ENCODE assay signal across 15 cellular contexts in genomic region chr12:57244306-57244696, GRCh38. TPM values are rescaled to one million over a fixed set of nuclear protein-coding genes. Genes with fewer than 3 reads are reported as not detected.
DNase-seq lines count a peak whose midpoint lies in the region; ATAC-seq and TF ChIP-seq lines count a peak whose summit lies in the region.
"Had no signal": no experiment of that assay in that cellular context is flagged by ENCODE, and none has a peak within 500 bp of the region (broad histone marks: within the 10 kb centered on the region; RNA-seq: fewer than 3 reads in every experiment).

No MANE protein-coding gene starts in this region.

- H3K9me2 ChIP-seq in HCT116 (ENCODE audit: insufficient read depth): no peaks in the 10 kb centered on the region

- TF ChIP-seq EP300 in ovary (IDR thresholded peaks at IDR 0.05): no peak

- no peaks in the 10 kb centered on the region for H3K79me2 ChIP-seq in HCT116 (ENCODE audit: insufficient read depth, low read length)

- RAD21 ChIA-PET in HCT116 (lab: Charles Lee; ENCODE audit: low non-redundant PET in 1 of 2, low total read pairs in 2 of 2, uncharacterized antibody in 2 of 2, unreplicated experiment in 2 of 2): interaction anchor here in 1 of 2 experiments (1.5 kb wide), 1 partner anchor 30 kb away, joined by 3 read pairs; no protein-coding TSS in a partner anchor

- intact Hi-C loops in Caco-2 (cut with micrococcal nuclease; ENCODE audit: unreplicated experiment) (no loop called here), HCT116 (cut with micrococcal nuclease) (loop anchor here (10.0 kb wide), 1 partner anchor 120 kb away; the partner anchor contains the start of gene LRP1), ovary (cut with DNase I) (no loop called here)

- peak overlapping the region; percentile 95 for H3K4me2 ChIP-seq in HCT116 (ENCODE audit: low read length)

- no TSS peak for BruUV-seq in Caco-2 (replicated peaks; lab: Mats Ljungman, UMichigan)
- BruUV-seq in HCT116 (replicated peaks; lab: Mats Ljungman, UMichigan): no TSS peak

- POLR2A ChIA-PET in Caco-2 (lab: Charles Lee) (no interaction called here), HCT116 (lab: Charles Lee) (no interaction called here)
- POLR2A ChIA-PET in activated CD8-positive, alpha-beta T cell treated with anti-CD3 and anti-CD28 coated beads, Interleukin-2, amount 10 ng/mL, durations not matched to agents 7 days and 5 days (lab: Charles Lee): interaction anchor here (0.7 kb wide), 1 partner anchor 12 kb away, joined by 3 read pairs; no protein-coding TSS in a partner anchor

- H3K36me3 Mint-ChIP-seq in Caco-2 (ENCODE audit: insufficient read depth, unreplicated experiment) (peaks cover 23% of the 10 kb centered on the region), nephron (ENCODE audit: low read depth) (peaks cover 3% of the 10 kb centered on the region)
- peaks cover 2% of the 10 kb centered on the region for H3K36me3 Mint-ChIP-seq in activated CD8-positive, alpha-beta T cell treated with anti-CD3 and anti-CD28 coated beads, Interleukin-2, amount 10 ng/mL, durations not matched to agents 7 days and 5 days (ENCODE audit: low read depth)

- H3K4me3 ChIP-seq in Caco-2 (ENCODE audit: low read depth, low read length): no peak overlapping the region
- H3K4me3 ChIP-seq in HCT116 (replicated peaks in 1 of 2; ENCODE audit: low read depth in 1 of 2, low read length in 2 of 2): no peak overlapping the region; a peak in 1 of 4 replicates
- no peak overlapping the region for H3K4me3 ChIP-seq in ovary

- H3K4me1 Mint-ChIP-seq in Caco-2 (ENCODE audit: low read depth, unreplicated experiment) (peaks cover 24% of the 10 kb centered on the region), nephron (peaks cover 68% of the 10 kb centered on the region)
- peaks cover 56% of the 10 kb centered on the region for H3K4me1 Mint-ChIP-seq in activated CD8-positive, alpha-beta T cell treated with anti-CD3 and anti-CD28 coated beads, Interleukin-2, amount 10 ng/mL, durations not matched to agents 7 days and 5 days (ENCODE audit: low read depth)

- H3K9me3 Mint-ChIP-seq in Caco-2 (ENCODE audit: unreplicated experiment): no peaks in the 10 kb centered on the region
- H3K9me3 Mint-ChIP-seq in activated CD8-positive, alpha-beta T cell treated with anti-CD3 and anti-CD28 coated beads, Interleukin-2, amount 10 ng/mL, durations not matched to agents 7 days and 5 days (ENCODE audit: insufficient read depth): no peaks in the 10 kb centered on the region
- H3K9me3 Mint-ChIP-seq in nephron: no peaks in the 10 kb centered on the region

- TF ChIP-seq POLR2A in HCT116 (IDR thresholded peaks at IDR 0.05; ENCODE audit: borderline replicate concordance, extremely low read depth, insufficient read depth, insufficient read length) (no peak), ovary (IDR thresholded peaks at IDR 0.05) (no peak)

- H4K20me1 ChIP-seq in HCT116 (ENCODE audit: insufficient read depth): no peaks in the 10 kb centered on the region

- H3K27me3 ChIP-seq in Caco-2 (replicated peaks; ENCODE audit: control insufficient read depth, insufficient read depth, low read length) (peaks cover 9% of the 10 kb centered on the region), HCT116 (ENCODE audit: insufficient read depth, low read length) (peaks cover 4% of the 10 kb centered on the region; the same call in 1 of the 2 replicates), ovary (peaks cover 2% of the 10 kb centered on the region)

- ATAC-seq in HCT116: no peak
- no peak for ATAC-seq in activated CD8-positive, alpha-beta T cell treated with anti-CD3 and anti-CD28 coated beads, Interleukin-2, amount 10 ng/mL, durations not matched to agents 7 days and 5 days
- ATAC-seq: SK-N-SH treated with all-trans-retinoic acid at 6 μM for 48 hours had no signal

- H3K9me3 ChIP-seq in Caco-2 (no peaks in the 10 kb centered on the region), HCT116 (ENCODE audit: control insufficient read depth in 1 of 2, insufficient read depth in 1 of 2, low read depth in 1 of 2, low read length in 2 of 2) (no peaks in the 10 kb centered on the region), ovary (no peaks in the 10 kb centered on the region)
- H3K9me3 ChIP-seq: adrenal gland, spleen, upper lobe of left lung had no signal

- H3K27me3 Mint-ChIP-seq in Caco-2 (ENCODE audit: insufficient read depth, unreplicated experiment) (peaks cover 9% of the 10 kb centered on the region), nephron (ENCODE audit: low read depth) (peaks cover 59% of the 10 kb centered on the region)
- peaks cover 24% of the 10 kb centered on the region for H3K27me3 Mint-ChIP-seq in activated CD8-positive, alpha-beta T cell treated with anti-CD3 and anti-CD28 coated beads, Interleukin-2, amount 10 ng/mL, durations not matched to agents 7 days and 5 days (ENCODE audit: low read depth)

- peak overlapping the region; percentile 50 for H3K27ac Mint-ChIP-seq in Caco-2 (ENCODE audit: unreplicated experiment)
- peak overlapping the region; percentile 12 for H3K27ac Mint-ChIP-seq in activated CD8-positive, alpha-beta T cell treated with anti-CD3 and anti-CD28 coated beads, Interleukin-2, amount 10 ng/mL, durations not matched to agents 7 days and 5 days
- peak overlapping the region in 1 of 3 experiments; percentile 48 for H3K27ac Mint-ChIP-seq in nephron

- TF ChIP-seq CTCF in Caco-2 (IDR thresholded peaks at IDR 0.05; ENCODE audit: insufficient read depth in 1 of 2, low read depth in 1 of 2, low read length in 1 of 2, severe bottlenecking in 1 of 2, unreplicated experiment in 1 of 2): no peak
- no peak for TF ChIP-seq CTCF in HCT116 (IDR thresholded peaks at IDR 0.05 in 2 of 3, conservative IDR thresholded peaks at IDR 0.05 in 1 of 3; ENCODE audit: borderline replicate concordance in 1 of 3, insufficient read depth in 1 of 3, low read depth in 2 of 3, low read length in 2 of 3)
- no peak for TF ChIP-seq CTCF in nephron (IDR thresholded peaks at IDR 0.05; ENCODE audit: unreplicated experiment in 3 of 3)
- no peak for TF ChIP-seq CTCF in ovary (IDR thresholded peaks at IDR 0.05)

- H3K4me3 Mint-ChIP-seq in Caco-2 (ENCODE audit: unreplicated experiment) (peak overlapping the region; percentile 74), nephron (peak overlapping the region; percentile 79 to 80 (median 79))
- no peak overlapping the region for H3K4me3 Mint-ChIP-seq in activated CD8-positive, alpha-beta T cell treated with anti-CD3 and anti-CD28 coated beads, Interleukin-2, amount 10 ng/mL, durations not matched to agents 7 days and 5 days

- CTCF ChIA-PET in Caco-2 (lab: Charles Lee) (interaction anchor here (6.4 kb wide), 1 partner anchor 31 kb away, joined by 80 read pairs; no protein-coding TSS in a partner anchor), HCT116 (lab: Charles Lee) (interaction anchor here (1.6 to 4.6 kb wide), 3 partner anchors 14 to 30 kb away, joined by 6 to 103 read pairs (median 64); partner anchors contain the start of gene SHMT2)
- CTCF ChIA-PET in activated CD8-positive, alpha-beta T cell treated with anti-CD3 and anti-CD28 coated beads, Interleukin-2, amount 10 ng/mL, durations not matched to agents 7 days and 5 days (lab: Charles Lee): interaction anchor here (0.9 to 12.3 kb wide), 17 partner anchors 8 to 214 kb away, joined by 3 to 389 read pairs (median 15); partner anchors contain the start of genes GLI1, NXPH4, SHMT2 and STAC3

- no peak overlapping the region for H2AFZ ChIP-seq in HCT116 (ENCODE audit: low read depth, low read length, poor library complexity, severe bottlenecking)

- H3K4me1 ChIP-seq in Caco-2 (peaks cover 17% of the 10 kb centered on the region), HCT116 (ENCODE audit: control insufficient read depth in 1 of 2, insufficient read depth in 2 of 2, low read length in 2 of 2) (peaks cover 41 to 59% of the 10 kb centered on the region in 2 experiments), ovary (ENCODE audit: insufficient read depth) (peaks cover 12% of the 10 kb centered on the region)

- peak overlapping the region; percentile 40 for H3K27ac ChIP-seq in HCT116 (ENCODE audit: low read depth, low read length)
- no peak overlapping the region for H3K27ac ChIP-seq in ovary
- H3K27ac ChIP-seq: adrenal gland, spleen, upper lobe of left lung had no signal

- H3K9ac ChIP-seq in HCT116 (ENCODE audit: low read length): no peak overlapping the region

- TF ChIP-seq RAD21 in HCT116 (IDR thresholded peaks at IDR 0.05; ENCODE audit: low read depth): no peak

- 45 to 61% (median 50%) methylated on average over 6 of the region's 6 CpGs for WGBS in ovary, 3 donors

- H3K36me3 ChIP-seq in Caco-2 (ENCODE audit: control insufficient read depth, insufficient read depth, low read length) (no peaks in the 10 kb centered on the region), HCT116 (ENCODE audit: control insufficient read depth in 1 of 2, insufficient read depth in 2 of 2, low read length in 2 of 2) (no peaks in the 10 kb centered on the region), ovary (no peaks in the 10 kb centered on the region)
- H3K36me3 ChIP-seq: adrenal gland, upper lobe of left lung had no signal

- DNase-seq in Caco-2 (peak in 1 of 2 experiments; percentile 27), HCT116 (ENCODE audit: low read depth, low spot score) (no peak), NCI-H1105 (lab: John Stamatoyannopoulos, UW) (no peak), ovary (no peak), epidermal melanocyte (ENCODE audit: insufficient read length, low spot score) (no peak), SIG-M5 (lab: John Stamatoyannopoulos, UW) (no peak)
- no peak for DNase-seq in activated CD8-positive, alpha-beta T cell treated with anti-CD3 and anti-CD28 coated beads, Interleukin-2, amount 10 ng/mL, durations not matched to agents 7 days and 5 days

TF ChIP-seq in HCT116, 20 proteins besides CTCF, POLR2A, EP300 and RAD21 (continues in another document):
- TF ChIP-seq JUND (IDR thresholded peaks at IDR 0.05): no peak
- no peak for TF ChIP-seq CEBPB (IDR thresholded peaks at IDR 0.05; ENCODE audit: low read depth)
- TF ChIP-seq EZH2 (IDR thresholded peaks at IDR 0.05): no peak

RNA-seq across cellular contexts. Expression of gene STAC3, which starts 6.7 kb away (rescaled TPM):
- 0.70 and 1.3 TPM in 2 replicates for total RNA-seq in Caco-2 (2022)
- total RNA-seq in HCT116 (2021; ENCODE audit: unreplicated experiment): 2.5 TPM
- 1.3 and 2.4 TPM in 2 replicates for polyA plus RNA-seq in HCT116 (2012)
- 1 to 10 TPM; 7.5 to 9.9 TPM for total RNA-seq in activated CD8-positive, alpha-beta T cell treated with anti-CD3 and anti-CD28 coated beads, Interleukin-2, amount 10 ng/mL, durations not matched to agents 7 days and 5 days
- total RNA-seq in ovary: 1 to 10 TPM in 6 of 7 donors, under 1 TPM in 1; 0.66 to 2.3 (median 1.8) TPM
- 1 to 10 TPM in 1 of 2 donors, under 1 TPM in 1; 0.77 to 2.9 TPM for polyA plus RNA-seq in ovary

RNA-seq across cellular contexts. Expression of gene SHMT2, which starts 14.8 kb away (rescaled TPM):
- 387 and 466 TPM in 2 replicates for total RNA-seq in Caco-2 (2022)
- total RNA-seq in HCT116 (2021; ENCODE audit: unreplicated experiment): 280 TPM
- 319 and 327 TPM in 2 replicates for polyA plus RNA-seq in HCT116 (2012)
- 100 to 1,000 TPM; 194 to 208 TPM for total RNA-seq in activated CD8-positive, alpha-beta T cell treated with anti-CD3 and anti-CD28 coated beads, Interleukin-2, amount 10 ng/mL, durations not matched to agents 7 days and 5 days
- 100 to 1,000 TPM in 1 of 7 donors, 10 to 100 TPM in 6; 32.3 to 185 (median 46.6) TPM for total RNA-seq in ovary
- polyA plus RNA-seq in ovary: 10 to 100 TPM; 23.0 to 34.7 TPM

RNA-seq across cellular contexts. Expression of gene NXPH4, which starts 27.7 kb away (rescaled TPM):
- 10.0 and 10.6 TPM in 2 replicates for total RNA-seq in Caco-2 (2022)
- 20.0 TPM for total RNA-seq in HCT116 (2021; ENCODE audit: unreplicated experiment)
- 13.6 and 16.2 TPM in 2 replicates for polyA plus RNA-seq in HCT116 (2012)
- total RNA-seq in activated CD8-positive, alpha-beta T cell treated with anti-CD3 and anti-CD28 coated beads, Interleukin-2, amount 10 ng/mL, durations not matched to agents 7 days and 5 days: under 1 TPM; 0.39 to 0.40 TPM
- under 1 TPM in 1 of 7 donors, not detected in 6; 0.20 TPM for total RNA-seq in ovary
- under 1 TPM in 1 of 2 donors, not detected in 1; 0.13 TPM for polyA plus RNA-seq in ovary
- total RNA-seq: HepG2, left colon, mononuclear cell had no signal
